In the genomic region with DNA sequence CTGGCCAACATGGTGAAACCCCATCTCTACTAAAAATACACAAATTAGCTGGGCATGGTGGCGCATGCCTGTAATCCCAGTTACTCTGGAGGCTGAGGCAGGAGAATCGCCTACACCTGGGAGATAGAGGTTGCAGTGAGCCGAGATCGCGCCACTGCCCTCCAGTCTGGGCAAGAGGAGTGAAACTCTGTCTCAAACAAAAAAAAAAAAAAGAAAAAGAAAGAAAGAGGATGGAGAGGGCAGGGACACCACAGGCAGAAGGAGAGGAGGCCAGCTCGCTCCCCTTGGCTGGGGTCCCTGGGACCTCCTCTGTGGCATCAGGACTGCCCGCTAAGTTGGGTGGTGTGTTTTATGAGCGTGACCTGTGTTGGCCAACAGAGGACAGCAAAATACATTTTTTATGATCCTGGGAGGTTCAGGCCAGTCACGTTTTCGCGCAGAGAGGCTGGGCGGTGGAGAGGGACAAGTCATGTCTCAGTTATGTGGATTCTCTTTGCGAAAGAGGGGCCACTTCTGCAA, we compare ENCODE assay signal across 8 cellular contexts.
DNase-seq lines count a peak whose midpoint lies in the region; ATAC-seq, FAIRE-seq and TF ChIP-seq lines count a peak whose summit lies in the region.

No MANE protein-coding gene starts in this region.

- intact Hi-C loops in left ventricle myocardium superior (cut with micrococcal nuclease) (no loop called here), psoas muscle (cut with DNase I) (loop anchor here (1.0 to 10.0 kb wide), 6 partner anchors 114 to 229 kb away; no protein-coding TSS in a partner anchor)

- TF ChIP-seq POLR2A in GM12892 (IDR thresholded peaks at IDR 0.05; ENCODE audit: low read depth, low read length) = no peak

- 30 to 38% (median 32%) methylated on average over 13 of the region's 13 CpGs for WGBS in psoas muscle, 3 donors

- TF ChIP-seq CTCF in HL-60 (IDR thresholded peaks at IDR 0.05; ENCODE audit: insufficient read depth, low read length) (peak; percentile 47), psoas muscle (IDR thresholded peaks at IDR 0.05) (peak; percentile 46)

- peaks cover 0 to 2% of the 10 kb centered on the region in 2 donors for H3K36me3 ChIP-seq in psoas muscle (ENCODE audit: insufficient read depth in 1 of 2, low read depth in 1 of 2)

- H3K9me3 ChIP-seq in psoas muscle = no peaks in the 10 kb centered on the region

- H3K4me1 ChIP-seq in psoas muscle = no peaks in the 10 kb centered on the region

- ATAC-seq in left ventricle myocardium superior (peak; percentile 78), psoas muscle (peak; percentile 71 to 79 (median 74))

- H3K27ac ChIP-seq in HL-60 (replicated peaks) (no peak overlapping the region), psoas muscle (peak overlapping the region; percentile 91)

- FAIRE-seq in GM12892 (lab: Jason Lieb, UNC) = peak; percentile 95

- no peak overlapping the region for H3K4me3 ChIP-seq in HL-60 (replicated peaks; ENCODE audit: insufficient read depth, low read length)
- H3K4me3 ChIP-seq in psoas muscle = peak overlapping the region; percentile 97

- H3K27me3 ChIP-seq in HL-60 (ENCODE audit: insufficient read depth, poor library complexity, severe bottlenecking) (peaks cover 26% of the 10 kb centered on the region), psoas muscle (ENCODE audit: insufficient read depth in 3 of 3, low read length in 2 of 3) (no peaks in the 10 kb centered on the region)

- DNase-seq in AG08395 (ENCODE audit: low spot score) = peak; percentile 79
- peak; percentile 40 for DNase-seq in GM12892 (ENCODE audit: insufficient read length)
- peak in 1 of 2 experiments; percentile 40 for DNase-seq in HL-60 (ENCODE audit: low read depth in 1 of 2, low spot score in 1 of 2)
- DNase-seq in NOMO-1 treated with dmso at 0.1 percent for 144 hours (lab: John Stamatoyannopoulos, UW; ENCODE audit: unreplicated experiment) = peak; percentile 34
- peak; percentile 83 for DNase-seq in amniotic epithelial cell (ENCODE audit: low read depth)
- peak; percentile 74 for DNase-seq in left ventricle myocardium superior
- DNase-seq in psoas muscle = peak; percentile 75 to 85
- DNase-seq in inferior parietal cortex (ENCODE audit: extremely low spot score) = no peak
